21 cellular contexts compared by ENCODE assay signal in genomic region chr15:100244796-100245495, GRCh38.
"Had no signal": no experiment of that assay in that cellular context is flagged by ENCODE, and none has a peak within 500 bp of the region (broad histone marks: within the 10 kb centered on the region; RNA-seq: fewer than 3 reads in every experiment).

No MANE protein-coding gene starts in this region.

- H3K27ac ChIP-seq: body of pancreas, cardiac muscle cell, epithelial cell of prostate, heart right ventricle, parathyroid adenoma, sigmoid colon, upper lobe of right lung, WERI-Rb-1 had no signal

- H3K9me3 ChIP-seq: body of pancreas, sigmoid colon, SK-N-SH, upper lobe of right lung had no signal

- DNase-seq: activated CD4-positive, alpha-beta T cell treated with anti-CD3 and anti-CD28 coated beads, Interleukin-2, amount 50 U/mL, for 4 hours; activated CD8-positive, alpha-beta memory T cell treated with anti-CD3 and anti-CD28 coated beads for 24 hours; activated CD8-positive, alpha-beta memory T cell treated with anti-CD3 and anti-CD28 coated beads, Interleukin-2, amount 50 U/mL, for 48 hours; activated naive CD4-positive, alpha-beta T cell treated with anti-CD3 and anti-CD28 coated beads, Interleukin-2, amount 50 U/mL, for 16 hours; activated naive CD8-positive, alpha-beta T cell treated with anti-CD3 and anti-CD28 coated beads, Interleukin-2, amount 50 U/mL, for 24 hours; activated T-cell treated with anti-CD3 and anti-CD28 coated beads, Interleukin-2, amount 50 U/mL, for 4 hours; body of pancreas; heart right ventricle; kidney; nucleus accumbens; sigmoid colon; SK-N-SH; stimulated activated CD4-positive, alpha-beta T cell treated with anti-CD3 and anti-CD28 coated beads, Interleukin-15, amount 100 ng/mL, for 24 hours; upper lobe of right lung; WERI-Rb-1 had no signal

- H3K9ac ChIP-seq: parathyroid adenoma, SK-N-SH had no signal

- ATAC-seq: activated naive CD8-positive, alpha-beta T cell treated with anti-CD3 and anti-CD28 coated beads, Interleukin-2, amount 50 U/mL, for 24 hours; activated T-cell treated with anti-CD3 and anti-CD28 coated beads, Interleukin-2, amount 50 U/mL, for 4 hours; body of pancreas; heart right ventricle; natural killer cell treated with Interleukin-12 subunit alpha and Interleukin-12 subunit beta and Interleukin-15 and Interleukin-18, amount 100 ng/mL, for 72 hours; stimulated activated memory B cell treated with anti-CD40 and anti-IgM and Interleukin-4, amounts not matched to agents 10 μg/mL and 1 μg/mL and 100 μg/mL, for 72 hours; upper lobe of right lung had no signal

- H3K27me3 ChIP-seq: body of pancreas, cardiac muscle cell, heart right ventricle, sigmoid colon, upper lobe of right lung had no signal

- H3K36me3 ChIP-seq: cardiac muscle cell, heart right ventricle, sigmoid colon, upper lobe of right lung, WERI-Rb-1 had no signal

- H3K4me3 ChIP-seq: body of pancreas, cardiac muscle cell, heart right ventricle, sigmoid colon, smooth muscle cell, upper lobe of right lung had no signal

- H3K4me2 ChIP-seq: SK-N-SH, smooth muscle cell had no signal

- H3K4me1 ChIP-seq: body of pancreas, parathyroid adenoma, upper lobe of right lung had no signal
